33 cellular contexts compared by ENCODE assay signal in genomic region chr6:23969344-23969743, GRCh38.
"Had no signal": no experiment of that assay in that cellular context is flagged by ENCODE, and none has a peak within 500 bp of the region (broad histone marks: within the 10 kb centered on the region; RNA-seq: fewer than 3 reads in every experiment).

No MANE protein-coding gene starts in this region.

- H3K36me3 ChIP-seq: ascending aorta, brain microvascular endothelial cell, breast epithelium, cardiac muscle cell had no signal

- ATAC-seq: activated naive CD4-positive, alpha-beta T cell treated with anti-CD3 and anti-CD28 coated beads, Interleukin-2, amount 50 U/mL, for 72 hours; activated naive CD8-positive, alpha-beta T cell treated with anti-CD3 and anti-CD28 coated beads, Interleukin-2, amount 50 U/mL, for 24 hours; activated T-cell treated with anti-CD3 and anti-CD28 coated beads, Interleukin-2, amount 50 U/mL, for 4 hours; activated T-cell treated with anti-CD3 and anti-CD28 coated beads, Interleukin-2, amount 50 U/mL, for 72 hours; activated T-helper 17 cell treated with anti-CD3 and anti-CD28 coated beads, Interleukin-2, amount 50 U/mL, for 72 hours; body of pancreas had no signal

- H3K4me3 ChIP-seq: ascending aorta, body of pancreas, breast epithelium, cardiac muscle cell had no signal

- H3K9me3 ChIP-seq: ascending aorta, body of pancreas, breast epithelium had no signal

- DNase-seq: activated effector memory CD4-positive, alpha-beta T cell treated with anti-CD3 and anti-CD28 coated beads, Interleukin-2, amount 50 U/mL, for 16 hours; activated effector memory CD4-positive, alpha-beta T cell treated with Interleukin-2 at 50 U/mL for 16 hours; activated gamma-delta T cell; activated gamma-delta T cell treated with Interleukin-2 at 50 U/mL for 16 hours; activated naive CD4-positive, alpha-beta T cell; activated naive CD4-positive, alpha-beta T cell treated with anti-CD3 and anti-CD28 coated beads for 36 hours; activated naive CD4-positive, alpha-beta T cell treated with anti-CD3 and anti-CD28 coated beads, Interleukin-2, amount 10 ng/mL, durations not matched to agents 7 days and 5 days; activated naive CD4-positive, alpha-beta T cell treated with anti-CD3 and anti-CD28 coated beads, Interleukin-2, amount 50 U/mL, for 16 hours; activated naive CD4-positive, alpha-beta T cell treated with Interleukin-2 at 50 U/mL for 16 hours; activated naive CD8-positive, alpha-beta T cell treated with anti-CD3 and anti-CD28 coated beads for 36 hours; activated naive CD8-positive, alpha-beta T cell treated with anti-CD3 and anti-CD28 coated beads, Interleukin-2, amount 10 ng/mL, durations not matched to agents 7 days and 5 days; activated naive CD8-positive, alpha-beta T cell treated with anti-CD3 and anti-CD28 coated beads, Interleukin-2, amount 50 U/mL, for 24 hours; activated T-cell treated with anti-CD3 and anti-CD28 coated beads, Interleukin-2, amount 50 U/mL, for 24 hours; activated T-cell treated with anti-CD3 and anti-CD28 coated beads, Interleukin-2, amount 50 U/mL, for 4 hours; activated T-cell treated with anti-CD3 and anti-CD28 coated beads, Interleukin-2, amount 50 U/mL, for 48 hours; activated T-cell treated with anti-CD3 and anti-CD28 coated beads, Interleukin-2, amount 50 U/mL, for 72 hours; amniotic stem cell; amygdala; anterior cingulate cortex; aorta; body of pancreas; brain microvascular endothelial cell; caudate nucleus; central memory CD4-positive, alpha-beta T cell; cerebellar nuclear complex had no signal

- H3K27me3 ChIP-seq: ascending aorta, body of pancreas, brain microvascular endothelial cell, breast epithelium, cardiac muscle cell had no signal

- H3K27ac ChIP-seq: ascending aorta, body of pancreas, brain microvascular endothelial cell, breast epithelium, cardiac muscle cell had no signal

- FAIRE-seq: astrocyte, bronchial epithelial cell, colon had no signal

- H3K4me1 ChIP-seq: ascending aorta, body of pancreas, breast epithelium had no signal
